In genomic region chr9:66901141-66901540, GRCh38 we compare ENCODE assay signal across 7 cellular contexts. TPM values are rescaled to one million over a fixed set of nuclear protein-coding genes. Genes with fewer than 3 reads are reported as not detected.
DNase-seq lines count a peak whose midpoint lies in the region; ATAC-seq, FAIRE-seq and TF ChIP-seq lines count a peak whose summit lies in the region.
"Not testable (repeated sequence)": the region's sequence is repeated elsewhere in the genome, so short reads cannot be mapped to it uniquely, and the experiment has no call there.

No MANE protein-coding gene starts in this region.

- not testable (repeated sequence) for H3K27me3 ChIP-seq in iPS-20b (ENCODE audit: insufficient read depth, low read length); pancreas

- not testable (repeated sequence) for H3K27ac ChIP-seq in iPS-20b (ENCODE audit: low read length)
- peak overlapping the region; percentile 22 to 48 (median 36) for H3K27ac ChIP-seq in pancreas

- POLR2A ChIA-PET in activated CD4-positive, alpha-beta T cell treated with anti-CD3 and anti-CD28 coated beads for 36 hours (lab: Charles Lee) = not testable (repeated sequence)

- not testable (repeated sequence) for H3K36me3 Mint-ChIP-seq in activated CD4-positive, alpha-beta T cell treated with anti-CD3 and anti-CD28 coated beads for 36 hours (ENCODE audit: low read depth)
- H3K36me3 Mint-ChIP-seq in dendritic cell treated with granulocyte-macrophage colony-stimulating factor and Interleukin-4, amounts not matched to agents 40 ng/mL and 50 ng/mL, for 4 days (ENCODE audit: low read depth) = peaks cover 14% of the 10 kb centered on the region

- not testable (repeated sequence) for H3K27ac Mint-ChIP-seq in activated CD4-positive, alpha-beta T cell treated with anti-CD3 and anti-CD28 coated beads for 36 hours
- H3K27ac Mint-ChIP-seq in dendritic cell treated with granulocyte-macrophage colony-stimulating factor and Interleukin-4, amounts not matched to agents 40 ng/mL and 50 ng/mL, for 4 days = peak overlapping the region; percentile 78

- H3K4me1 Mint-ChIP-seq in activated CD4-positive, alpha-beta T cell treated with anti-CD3 and anti-CD28 coated beads for 36 hours; dendritic cell treated with granulocyte-macrophage colony-stimulating factor and Interleukin-4, amounts not matched to agents 40 ng/mL and 50 ng/mL, for 4 days (ENCODE audit: low read depth): not testable (repeated sequence)

- TF ChIP-seq CTCF in pancreas (IDR thresholded peaks at IDR 0.05) = not testable (repeated sequence)

- DNase-seq in activated CD4-positive, alpha-beta T cell treated with anti-CD3 and anti-CD28 coated beads for 36 hours; pancreas: not testable (repeated sequence)

- not testable (repeated sequence) for H3K9me3 Mint-ChIP-seq in activated CD4-positive, alpha-beta T cell treated with anti-CD3 and anti-CD28 coated beads for 36 hours (ENCODE audit: low read depth)
- H3K9me3 Mint-ChIP-seq in dendritic cell treated with granulocyte-macrophage colony-stimulating factor and Interleukin-4, amounts not matched to agents 40 ng/mL and 50 ng/mL, for 4 days = peaks cover 11% of the 10 kb centered on the region

- H3K36me3 ChIP-seq in iPS-20b (ENCODE audit: insufficient read depth, low read depth, low read length); pancreas: not testable (repeated sequence)

- intact Hi-C loops in activated CD4-positive, alpha-beta T cell treated with anti-CD3 and anti-CD28 coated beads for 36 hours (cut with DNase I, micrococcal nuclease); dendritic cell treated with granulocyte-macrophage colony-stimulating factor and Interleukin-4, amounts not matched to agents 40 ng/mL and 50 ng/mL, for 4 days (cut with micrococcal nuclease); pancreas (cut with DNase I): not testable (repeated sequence)

- not testable (repeated sequence) for FAIRE-seq in pancreas (lab: Jason Lieb, UNC)

- H3K27me3 Mint-ChIP-seq in activated CD4-positive, alpha-beta T cell treated with anti-CD3 and anti-CD28 coated beads for 36 hours; dendritic cell treated with granulocyte-macrophage colony-stimulating factor and Interleukin-4, amounts not matched to agents 40 ng/mL and 50 ng/mL, for 4 days: not testable (repeated sequence)

- H3K9me3 ChIP-seq in iPS-20b (ENCODE audit: insufficient read depth, low read depth, low read length); pancreas: not testable (repeated sequence)

- ATAC-seq in GM18867 (IDR thresholded peaks at IDR 0.05; ENCODE audit: unreplicated experiment) (peak; percentile 41), HG02571 (IDR thresholded peaks at IDR 0.05; ENCODE audit: unreplicated experiment) (peak; percentile 28), HG03571 (IDR thresholded peaks at IDR 0.05; ENCODE audit: unreplicated experiment) (peak; percentile 21), pancreas (peak; percentile 23 to 63 (median 43))
- not testable (repeated sequence) for ATAC-seq in activated CD4-positive, alpha-beta T cell treated with anti-CD3 and anti-CD28 coated beads for 36 hours

- peak overlapping the region; percentile 69 for H3K4me3 ChIP-seq in iPS-20b (ENCODE audit: low read length)
- H3K4me3 ChIP-seq in pancreas = peak overlapping the region; percentile 34 to 57 (median 47)

- H3K4me1 ChIP-seq in iPS-20b (ENCODE audit: insufficient read depth, low read length); pancreas: not testable (repeated sequence)

- peak overlapping the region; percentile 45; the same call in 1 of the 2 replicates for H3K9ac ChIP-seq in iPS-20b (ENCODE audit: low read depth, low read length)

- WGBS in pancreas, 2 donors = 1 to 3% methylated on average over 6 of the region's 8 CpGs

- CTCF ChIA-PET in activated CD4-positive, alpha-beta T cell treated with anti-CD3 and anti-CD28 coated beads for 36 hours (lab: Charles Lee) = not testable (repeated sequence)

- H3K4me3 Mint-ChIP-seq in activated CD4-positive, alpha-beta T cell treated with anti-CD3 and anti-CD28 coated beads for 36 hours = peak overlapping the region; percentile 83
- H3K4me3 Mint-ChIP-seq in dendritic cell treated with granulocyte-macrophage colony-stimulating factor and Interleukin-4, amounts not matched to agents 40 ng/mL and 50 ng/mL, for 4 days = peak overlapping the region; percentile 88

RNA-seq across cellular contexts. Expression of gene ZNF658, which starts 0.6 kb away (rescaled TPM):
- total RNA-seq in activated CD4-positive, alpha-beta T cell treated with anti-CD3 and anti-CD28 coated beads for 36 hours = 1 to 10 TPM; 2.1 to 2.8 TPM
- total RNA-seq in pancreas = 1 to 10 TPM; 1.7 to 5.5 (median 3.1) TPM
- polyA plus RNA-seq in pancreas = 1 to 10 TPM in 1 of 2 donors, under 1 TPM in 1; 0.99 to 1.7 TPM
